Comparison of ENCODE assay signal across 1 cellular context in genomic region chr2:38751043-38751846, GRCh38.
A peak's percentile ranks its signal among the peaks of the same experiment; 100 is the strongest.
TF ChIP-seq lines count a peak whose summit lies in the region.

Gene SRSF7 (minus strand): TSS chr2:38751361. CDS start chr2:38751256, 105 bp downstream.

TF ChIP-seq in HepG2, 621 proteins besides CTCF, POLR2A, EP300 and RAD21 (continued from another document and continues in another):
- TF ChIP-seq ZNF710 (CRISPR knock-in tag; IDR thresholded peaks at IDR 0.05; ENCODE audit: borderline replicate concordance) = peak; percentile 94
- no peak for TF ChIP-seq CEBPZ (IDR thresholded peaks at IDR 0.05; ENCODE audit: low read length)
- peak; percentile 97 for TF ChIP-seq HOXA9 (CRISPR knock-in tag; IDR thresholded peaks at IDR 0.05; ENCODE audit: borderline replicate concordance)
- TF ChIP-seq WIZ (CRISPR knock-in tag; IDR thresholded peaks at IDR 0.05) = no peak
- 0 out of 2 replicates have a peak, but pooled peaks have one; percentile 25 for TF ChIP-seq PPARG (CRISPR knock-in tag; conservative IDR thresholded peaks at IDR 0.05)
- TF ChIP-seq SNAI1 (CRISPR knock-in tag; IDR thresholded peaks at IDR 0.05; ENCODE audit: borderline replicate concordance) = peak; percentile 97
- TF ChIP-seq ZFP36L1 (CRISPR knock-in tag; IDR thresholded peaks at IDR 0.05) = peak; percentile 76; the same call in 1 of the 2 replicates
- no peak for TF ChIP-seq ZMYM2 (CRISPR knock-in tag; IDR thresholded peaks at IDR 0.05)
- TF ChIP-seq NFRKB (IDR thresholded peaks at IDR 0.05) = peak; percentile 56; the same call in 1 of the 2 replicates
- TF ChIP-seq ZNF589 (CRISPR knock-in tag; conservative IDR thresholded peaks at IDR 0.05) = peak; percentile 92; the same call in 1 of the 2 replicates
- peak; percentile 69; the same call in 1 of the 2 replicates for TF ChIP-seq MTF1 (CRISPR knock-in tag; IDR thresholded peaks at IDR 0.05)
- no peak for TF ChIP-seq KAT2B (IDR thresholded peaks at IDR 0.05; ENCODE audit: borderline replicate concordance, low read depth, low read length)
- no peak for TF ChIP-seq ZNF282 (IDR thresholded peaks at IDR 0.05; ENCODE audit: partially characterized antibody)
- TF ChIP-seq SRF (IDR thresholded peaks at IDR 0.05; ENCODE audit: low read depth, low read length) = no peak; the same call in 1 of the 2 replicates
- 0 out of 2 replicates have a peak, but pooled peaks have one; percentile 44 for TF ChIP-seq TEF (CRISPR knock-in tag; IDR thresholded peaks at IDR 0.05)
- TF ChIP-seq PATZ1 (CRISPR knock-in tag; IDR thresholded peaks at IDR 0.05) = peak; percentile 58; the same call in 1 of the 2 replicates
- TF ChIP-seq ZC3H13 (CRISPR knock-in tag; IDR thresholded peaks at IDR 0.05) = peak; percentile 96
- no peak for TF ChIP-seq CENPX (CRISPR knock-in tag; IDR thresholded peaks at IDR 0.05)
- TF ChIP-seq RFX1 (IDR thresholded peaks at IDR 0.05) = peak; percentile 91
- TF ChIP-seq CEBPG (CRISPR knock-in tag; IDR thresholded peaks at IDR 0.05) = peak; percentile 52; the same call in 1 of the 2 replicates
- TF ChIP-seq KAT7 (CRISPR knock-in tag; IDR thresholded peaks at IDR 0.05; ENCODE audit: borderline replicate concordance) = peak; percentile 95
- TF ChIP-seq HIVEP1 (CRISPR knock-in tag; IDR thresholded peaks at IDR 0.05) = peak; percentile 80
- no peak for TF ChIP-seq ZNF503 (CRISPR knock-in tag; IDR thresholded peaks at IDR 0.05)
- TF ChIP-seq ZNF235 (CRISPR knock-in tag; IDR thresholded peaks at IDR 0.05; ENCODE audit: borderline replicate concordance) = peak; percentile 93; the same call in 1 of the 2 replicates
- TF ChIP-seq ETV5 (CRISPR knock-in tag; IDR thresholded peaks at IDR 0.05; ENCODE audit: borderline replicate concordance) = peak; percentile 80
- TF ChIP-seq KDM5B (CRISPR knock-in tag; IDR thresholded peaks at IDR 0.05; ENCODE audit: borderline replicate concordance) = peak; percentile 87
- TF ChIP-seq ZNF772 (CRISPR knock-in tag; IDR thresholded peaks at IDR 0.05) = peak; percentile 85
- no peak; the same call in 1 of the 2 replicates for TF ChIP-seq STAG1 (CRISPR knock-in tag; IDR thresholded peaks at IDR 0.05)
- TF ChIP-seq ZFY (CRISPR knock-in tag; IDR thresholded peaks at IDR 0.05) = peak; percentile 84
- peak; percentile 65 for TF ChIP-seq TFE3 (CRISPR knock-in tag; IDR thresholded peaks at IDR 0.05)
- TF ChIP-seq ZNF337 (CRISPR knock-in tag; IDR thresholded peaks at IDR 0.05; ENCODE audit: borderline replicate concordance, low read depth) = peak; percentile 99
- TF ChIP-seq AKNA (CRISPR knock-in tag; IDR thresholded peaks at IDR 0.05; ENCODE audit: borderline replicate concordance) = no peak; the same call in 1 of the 2 replicates
- 0 out of 2 replicates have a peak, but pooled peaks have one; percentile 50 for TF ChIP-seq ZNF775 (CRISPR knock-in tag; IDR thresholded peaks at IDR 0.05; ENCODE audit: borderline replicate concordance)
- no peak for TF ChIP-seq ZNF496 (CRISPR knock-in tag; IDR thresholded peaks at IDR 0.05; ENCODE audit: insufficient replicate concordance)
- no peak for TF ChIP-seq MAF1 (CRISPR knock-in tag; IDR thresholded peaks at IDR 0.05; ENCODE audit: borderline replicate concordance)
- 0 out of 2 replicates have a peak, but pooled peaks have one; percentile 88 for TF ChIP-seq ZNF33A (CRISPR knock-in tag; IDR thresholded peaks at IDR 0.05; ENCODE audit: borderline replicate concordance)
- no peak; the same call in 1 of the 2 replicates for TF ChIP-seq ZFP1 (CRISPR knock-in tag; IDR thresholded peaks at IDR 0.05)
- TF ChIP-seq GTF2F1 (IDR thresholded peaks at IDR 0.05; ENCODE audit: low read length) = peak; percentile 97
- TF ChIP-seq FOXK1 (CRISPR knock-in tag; IDR thresholded peaks at IDR 0.05; ENCODE audit: borderline replicate concordance, low read depth) = peak; percentile 66; the same call in 1 of the 2 replicates
- peak; percentile 68 for TF ChIP-seq CREM (IDR thresholded peaks at IDR 0.05)
- peak; percentile 41; the same call in 1 of the 2 replicates for TF ChIP-seq CREM (CRISPR knock-in tag; IDR thresholded peaks at IDR 0.05)
- no peak for TF ChIP-seq MAFG (CRISPR knock-in tag; IDR thresholded peaks at IDR 0.05)
- TF ChIP-seq ZNF331 (CRISPR knock-in tag; IDR thresholded peaks at IDR 0.05) = peak; percentile 81
- peak; percentile 88 for TF ChIP-seq NKX3-1 (CRISPR knock-in tag; IDR thresholded peaks at IDR 0.05)
- peak; percentile 75; the same call in 1 of the 2 replicates for TF ChIP-seq ZNF280B (CRISPR knock-in tag; IDR thresholded peaks at IDR 0.05; ENCODE audit: borderline replicate concordance)
- TF ChIP-seq PHF21A (CRISPR knock-in tag; IDR thresholded peaks at IDR 0.05) = peak; percentile 62; the same call in 1 of the 2 replicates
- TF ChIP-seq ZZZ3 (CRISPR knock-in tag; IDR thresholded peaks at IDR 0.05; ENCODE audit: borderline replicate concordance) = no peak
- TF ChIP-seq CBX1 (IDR thresholded peaks at IDR 0.05; ENCODE audit: low read depth) = peak; percentile 85
- TF ChIP-seq ZNF160 (CRISPR knock-in tag; IDR thresholded peaks at IDR 0.05) = peak; percentile 80; the same call in 1 of the 2 replicates
